ENCODE assay signal across 23 cellular contexts in genomic region chr10:129628823-129629222, GRCh38.
"Had no signal": no experiment of that assay in that cellular context is flagged by ENCODE, and none has a peak within 500 bp of the region (broad histone marks: within the 10 kb centered on the region; RNA-seq: fewer than 3 reads in every experiment).

No MANE protein-coding gene starts in this region.

- H3K4me1 Mint-ChIP-seq: T-helper 17 cell, WTC11 had no signal

- ATAC-seq: activated CD8-positive, alpha-beta T cell treated with anti-CD3 and anti-CD28 coated beads, Interleukin-2, amount 10 ng/mL, durations not matched to agents 7 days and 5 days; T-helper 17 cell; WTC11 had no signal

- H3K9me3 Mint-ChIP-seq: WTC11 had no signal

- H3K4me1 ChIP-seq: adrenal gland, Peyer's patch had no signal

- DNase-seq: activated CD4-positive, alpha-beta T cell treated with anti-CD3 and anti-CD28 coated beads for 48 hours; activated CD4-positive, alpha-beta T cell treated with anti-CD3 and anti-CD28 coated beads, Interleukin-2, amount 50 U/mL, for 4 hours; activated CD4-positive, CD25-positive, alpha-beta regulatory T cell treated with anti-CD3 and anti-CD28 coated beads, Interleukin-2, amount 50 U/mL, for 72 hours; activated CD8-positive, alpha-beta memory T cell treated with anti-CD3 and anti-CD28 coated beads, Interleukin-2, amount 50 U/mL, for 48 hours; activated CD8-positive, alpha-beta T cell treated with anti-CD3 and anti-CD28 coated beads, Interleukin-2, amount 10 ng/mL, durations not matched to agents 7 days and 5 days; activated naive CD4-positive, alpha-beta T cell treated with anti-CD3 and anti-CD28 coated beads, Interleukin-2, amount 50 U/mL, for 16 hours; activated naive CD8-positive, alpha-beta T cell treated with anti-CD3 and anti-CD28 coated beads, Interleukin-2, amount 10 ng/mL, durations not matched to agents 7 days and 5 days; activated T-cell treated with anti-CD3 and anti-CD28 coated beads, Interleukin-2, amount 50 U/mL, for 1 hour; adrenal gland; central memory CD4-positive, alpha-beta T cell; Karpas-422; MM.1S; NCI-H1105; NCI-H1436; NCI-H1694 treated with DMSO at 0.1 percent for 48 hours; NCI-H2081; NCI-H524; Peyer's patch; SHP77 treated with DMSO at 0.1 percent for 48 hours; T-helper 17 cell; T-helper 9 cell had no signal

- H3K27ac Mint-ChIP-seq: activated CD8-positive, alpha-beta T cell treated with anti-CD3 and anti-CD28 coated beads, Interleukin-2, amount 10 ng/mL, durations not matched to agents 7 days and 5 days; activated naive CD8-positive, alpha-beta T cell treated with anti-CD3 and anti-CD28 coated beads, Interleukin-2, amount 10 ng/mL, durations not matched to agents 7 days and 5 days; T-helper 17 cell; WTC11 had no signal

- H3K27me3 Mint-ChIP-seq: activated naive CD8-positive, alpha-beta T cell treated with anti-CD3 and anti-CD28 coated beads, Interleukin-2, amount 10 ng/mL, durations not matched to agents 7 days and 5 days; T-helper 17 cell had no signal

- H3K27me3 ChIP-seq: adrenal gland, Peyer's patch had no signal

- H3K27ac ChIP-seq: adrenal gland, Peyer's patch, RWPE1 had no signal

- H3K36me3 Mint-ChIP-seq: WTC11 had no signal

- H3K9me3 ChIP-seq: Peyer's patch had no signal

- H3K4me3 Mint-ChIP-seq: activated CD8-positive, alpha-beta T cell treated with anti-CD3 and anti-CD28 coated beads, Interleukin-2, amount 10 ng/mL, durations not matched to agents 7 days and 5 days; activated naive CD8-positive, alpha-beta T cell treated with anti-CD3 and anti-CD28 coated beads, Interleukin-2, amount 10 ng/mL, durations not matched to agents 7 days and 5 days; T-helper 17 cell; WTC11 had no signal
